ENCODE assay signal across 13 cellular contexts in the genomic region with DNA sequence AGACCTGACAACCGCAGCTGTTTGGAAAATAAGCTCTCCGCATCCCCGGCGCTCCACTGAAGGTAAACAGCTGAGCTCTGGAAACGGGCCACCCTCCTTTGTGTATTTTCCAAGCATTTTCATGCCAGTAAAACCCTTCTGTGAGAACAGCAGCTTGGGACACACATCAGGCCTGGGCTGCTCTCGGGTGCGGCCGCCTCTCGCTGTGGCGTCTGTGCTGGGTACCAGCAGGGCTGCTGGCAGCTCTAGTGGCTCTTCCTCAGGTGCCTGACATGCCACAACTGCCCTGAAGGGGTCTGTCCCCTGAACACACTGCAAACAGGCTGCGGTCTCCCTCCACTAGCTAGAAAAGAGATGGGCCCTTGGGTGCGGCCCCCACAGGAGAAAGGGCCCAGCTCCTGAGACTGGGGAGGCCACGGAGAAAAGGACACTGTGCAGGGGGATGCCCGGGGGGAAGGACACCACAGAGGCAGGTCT.
DNase-seq lines count a peak whose midpoint lies in the region; TF ChIP-seq lines count a peak whose summit lies in the region.
"Had no signal": no experiment of that assay in that cellular context is flagged by ENCODE, and none has a peak within 500 bp of the region (broad histone marks: within the 10 kb centered on the region; RNA-seq: fewer than 3 reads in every experiment).

No MANE protein-coding gene starts in this region.

- H3K9me3 ChIP-seq in endocrine pancreas (ENCODE audit: control insufficient read depth, low read length), result no peaks in the 10 kb centered on the region
- no peaks in the 10 kb centered on the region for H3K9me3 ChIP-seq in neural progenitor cell (ENCODE audit: low read depth)
- no peaks in the 10 kb centered on the region for H3K9me3 ChIP-seq in colonic mucosa

- H3K27me3 ChIP-seq in endocrine pancreas (ENCODE audit: control insufficient read depth, insufficient read depth, low read length) (no peaks in the 10 kb centered on the region), neural progenitor cell (no peaks in the 10 kb centered on the region), colonic mucosa (no peaks in the 10 kb centered on the region)

- H3K36me3 Mint-ChIP-seq in neural progenitor cell, result peaks cover 2% of the 10 kb centered on the region
- H3K36me3 Mint-ChIP-seq in activated T-helper 2 cell treated with anti-CD3 and anti-CD28 coated beads, Interferon-gamma antibody, Interleukin-2, Interleukin-4, amounts not matched to agents 10 μg/mL and 5 μg/mL and 100 μg/mL, durations not matched to agents 14 hours and 24 hours and 36 hours (ENCODE audit: low read depth), result peaks cover 2% of the 10 kb centered on the region

- H3K27me3 Mint-ChIP-seq in neural progenitor cell (ENCODE audit: insufficient read depth, low read depth), result peaks cover 18% of the 10 kb centered on the region
- H3K27me3 Mint-ChIP-seq in activated T-helper 2 cell treated with anti-CD3 and anti-CD28 coated beads, Interferon-gamma antibody, Interleukin-2, Interleukin-4, amounts not matched to agents 10 μg/mL and 5 μg/mL and 100 μg/mL, durations not matched to agents 14 hours and 24 hours and 36 hours (ENCODE audit: low read depth), result no peaks in the 10 kb centered on the region
- H3K27me3 Mint-ChIP-seq: stimulated activated naive CD8-positive, alpha-beta T cell treated with anti-CD3 and anti-CD28 coated beads, Interleukin-15, Interleukin-2, amounts not matched to agents 100 ng/mL and 50 ng/mL, for 24 hours had no signal

- peaks cover 39% of the 10 kb centered on the region for H3K4me1 Mint-ChIP-seq in neural progenitor cell
- H3K4me1 Mint-ChIP-seq in activated T-helper 2 cell treated with anti-CD3 and anti-CD28 coated beads, Interferon-gamma antibody, Interleukin-2, Interleukin-4, amounts not matched to agents 10 μg/mL and 5 μg/mL and 100 μg/mL, durations not matched to agents 14 hours and 24 hours and 36 hours (ENCODE audit: low read depth), result peaks cover 5% of the 10 kb centered on the region

- intact Hi-C loops in activated T-helper 2 cell treated with anti-CD3 and anti-CD28 coated beads, Interferon-gamma antibody, Interleukin-2, Interleukin-4, amounts not matched to agents 10 μg/mL and 5 μg/mL and 100 μg/mL, durations not matched to agents 14 hours and 24 hours and 36 hours (cut with micrococcal nuclease), result no loop called here
- intact Hi-C loops in colonic mucosa (cut with DNase I), result no loop called here

- peak overlapping the region; percentile 57 for H3K4me2 ChIP-seq in neural progenitor cell

- H4K20me1 ChIP-seq in neural progenitor cell (ENCODE audit: low read depth), result peaks cover 5% of the 10 kb centered on the region

- H3K4me3 ChIP-seq in endocrine pancreas (ENCODE audit: control insufficient read depth, insufficient read depth, low read length), result no peak overlapping the region
- H3K4me3 ChIP-seq in neural progenitor cell, result no peak overlapping the region
- no peak overlapping the region for H3K4me3 ChIP-seq in colonic mucosa

- in situ Hi-C loops in KBM-7 (cut with MboI; ENCODE audit: low pct_unique_long_range_greater_than_20kb, low sequenced_read_pairs), result no loop called here

- H3K36me3 ChIP-seq in endocrine pancreas (ENCODE audit: control insufficient read depth, insufficient read depth, low read length) (no peaks in the 10 kb centered on the region), neural progenitor cell (no peaks in the 10 kb centered on the region), colonic mucosa (no peaks in the 10 kb centered on the region)

- H3F3A ChIP-seq in neural progenitor cell (ENCODE audit: low read depth), result peaks cover 9% of the 10 kb centered on the region

- no peaks in the 10 kb centered on the region for H3K4me1 ChIP-seq in endocrine pancreas (ENCODE audit: control insufficient read depth, insufficient read depth, low read length)
- peaks cover 37% of the 10 kb centered on the region for H3K4me1 ChIP-seq in neural progenitor cell
- H3K4me1 ChIP-seq in colonic mucosa, result no peaks in the 10 kb centered on the region

- H3K9ac ChIP-seq in endocrine pancreas (ENCODE audit: control insufficient read depth, insufficient read depth, low read length), result peak overlapping the region; percentile 54
- no peak overlapping the region for H3K9ac ChIP-seq in neural progenitor cell
- no peak overlapping the region for H3K9ac ChIP-seq in colonic mucosa (ENCODE audit: low read depth in 2 of 2, low read length in 2 of 2)

- H3K27ac Mint-ChIP-seq in neural progenitor cell, result no peak overlapping the region
- no peak overlapping the region for H3K27ac Mint-ChIP-seq in activated T-helper 2 cell treated with anti-CD3 and anti-CD28 coated beads, Interferon-gamma antibody, Interleukin-2, Interleukin-4, amounts not matched to agents 10 μg/mL and 5 μg/mL and 100 μg/mL, durations not matched to agents 14 hours and 24 hours and 36 hours
- H3K27ac Mint-ChIP-seq: stimulated activated naive CD8-positive, alpha-beta T cell treated with anti-CD3 and anti-CD28 coated beads, Interleukin-15, Interleukin-2, amounts not matched to agents 100 ng/mL and 50 ng/mL, for 24 hours; T-helper 1 cell treated with Interleukin-12 subunit alpha and Interleukin-12 subunit beta and Interleukin-4 antibody, amounts not matched to agents 30 μg/mL and 1 μg/mL, for 36 hours had no signal

- no peak overlapping the region for H3K4me3 Mint-ChIP-seq in neural progenitor cell
- H3K4me3 Mint-ChIP-seq in activated T-helper 2 cell treated with anti-CD3 and anti-CD28 coated beads, Interferon-gamma antibody, Interleukin-2, Interleukin-4, amounts not matched to agents 10 μg/mL and 5 μg/mL and 100 μg/mL, durations not matched to agents 14 hours and 24 hours and 36 hours (ENCODE audit: low read depth), result no peak overlapping the region
- H3K4me3 Mint-ChIP-seq: stimulated activated naive CD8-positive, alpha-beta T cell treated with anti-CD3 and anti-CD28 coated beads, Interleukin-15, Interleukin-2, amounts not matched to agents 100 ng/mL and 50 ng/mL, for 24 hours; T-helper 1 cell treated with Interleukin-12 subunit alpha and Interleukin-12 subunit beta and Interleukin-4 antibody, amounts not matched to agents 30 μg/mL and 1 μg/mL, for 36 hours had no signal

- no peaks in the 10 kb centered on the region for H3K9me3 Mint-ChIP-seq in neural progenitor cell
- H3K9me3 Mint-ChIP-seq in activated T-helper 2 cell treated with anti-CD3 and anti-CD28 coated beads, Interferon-gamma antibody, Interleukin-2, Interleukin-4, amounts not matched to agents 10 μg/mL and 5 μg/mL and 100 μg/mL, durations not matched to agents 14 hours and 24 hours and 36 hours, result no peaks in the 10 kb centered on the region
- H3K9me3 Mint-ChIP-seq: stimulated activated naive CD8-positive, alpha-beta T cell treated with anti-CD3 and anti-CD28 coated beads, Interleukin-15, Interleukin-2, amounts not matched to agents 100 ng/mL and 50 ng/mL, for 24 hours; T-helper 1 cell treated with Interleukin-12 subunit alpha and Interleukin-12 subunit beta and Interleukin-4 antibody, amounts not matched to agents 30 μg/mL and 1 μg/mL, for 36 hours had no signal

- peak; percentile 12 for TF ChIP-seq CTCF in neural progenitor cell (IDR thresholded peaks at IDR 0.05)
- no peak for TF ChIP-seq CTCF in colonic mucosa (IDR thresholded peaks at IDR 0.05)

- H3K27ac ChIP-seq in neural progenitor cell, result no peak overlapping the region
- H3K27ac ChIP-seq in colonic mucosa, result no peak overlapping the region

- no peak overlapping the region for H2AFZ ChIP-seq in neural progenitor cell (replicated peaks)

- DNase-seq in NCI-H345 (lab: John Stamatoyannopoulos, UW), result peak; percentile 24
- DNase-seq in NCI-H345 treated with DMSO at 0.1 percent for 48 hours (lab: John Stamatoyannopoulos, UW; ENCODE audit: unreplicated experiment), result no peak
- DNase-seq in neural progenitor cell (ENCODE audit: low spot score), result no peak
- DNase-seq in ureter (ENCODE audit: low spot score), result peak; percentile 70
- DNase-seq in activated T-helper 2 cell treated with anti-CD3 and anti-CD28 coated beads, Interferon-gamma antibody, Interleukin-2, Interleukin-4, amounts not matched to agents 10 μg/mL and 5 μg/mL and 100 μg/mL, durations not matched to agents 14 hours and 24 hours and 36 hours (ENCODE audit: low spot score), result no peak
- no peak for DNase-seq in KBM-7
- DNase-seq in colonic mucosa, result no peak
- DNase-seq: NCI-H2029 treated with DMSO at 0.1 percent for 48 hours, NCI-H82, small intestine had no signal

- no peaks in the 10 kb centered on the region for H3K79me2 ChIP-seq in neural progenitor cell (ENCODE audit: low read depth)

Comparison
In these comparisons a context has a peak if more than half of its experiments do, and no peak if none do; other contexts are left out.
1. DNase-seq: peak in NCI-H345 (single experiment) and ureter (single experiment); none in NCI-H345 treated with DMSO at 0.1 percent for 48 hours (single experiment), neural progenitor cell (single experiment), activated T-helper 2 cell treated with anti-CD3 and anti-CD28 coated beads, Interferon-gamma antibody, Interleukin-2, Interleukin-4, amounts not matched to agents 10 μg/mL and 5 μg/mL and 100 μg/mL, durations not matched to agents 14 hours and 24 hours and 36 hours (single experiment), KBM-7 (single experiment) and colonic mucosa (single experiment).